25 cellular contexts compared by ENCODE assay signal in genomic region chr5:95043648-95044047, GRCh38.
"Had no signal": no experiment of that assay in that cellular context is flagged by ENCODE, and none has a peak within 500 bp of the region (broad histone marks: within the 10 kb centered on the region; RNA-seq: fewer than 3 reads in every experiment).

No MANE protein-coding gene starts in this region.

- H3K4me1 ChIP-seq: prostate gland, right atrium auricular region, testis had no signal

- H3K27ac ChIP-seq: coronary artery, esophagus squamous epithelium, heart right ventricle, lower lobe of right lung, prostate gland, right atrium auricular region, stomach, testis, tibial nerve, upper lobe of left lung had no signal

- ATAC-seq: effector memory CD8-positive, alpha-beta T cell; naive thymus-derived CD8-positive, alpha-beta T cell; stimulated activated effector memory CD8-positive, alpha-beta T cell treated with anti-CD3 and anti-CD28 coated beads, Interleukin-12 subunit alpha, Interleukin-12 subunit beta, amount 100 ng/mL, for 72 hours had no signal

- DNase-seq: effector memory CD8-positive, alpha-beta T cell; erythroblast; esophagus squamous epithelium; foreskin melanocyte; glutamatergic neuron; heart right ventricle; hippocampal formation; left cardiac atrium; left ventricle myocardium superior; lower lobe of right lung; naive thymus-derived CD8-positive, alpha-beta T cell; nephron progenitor cell; stimulated activated CD4-positive, alpha-beta T cell treated with anti-CD3 and anti-CD28 coated beads, Interleukin-12 subunit alpha, Interleukin-12 subunit beta, amount 100 ng/mL, for 4 hours; stimulated activated CD4-positive, alpha-beta T cell treated with anti-CD3 and anti-CD28 coated beads, Interleukin-1b, Interleukin-23, amount 100 ng/mL, for 48 hours; stimulated activated CD4-positive, alpha-beta T cell treated with anti-CD3 and anti-CD28 coated beads, Interleukin-4, amount 100 ng/mL, for 24 hours; stimulated activated naive CD4-positive, alpha-beta T cell treated with Interleukin-2 at 50 U/mL for 16 hours; stomach; testis had no signal

- H3K27me3 ChIP-seq: esophagus squamous epithelium, heart right ventricle, right atrium auricular region, stomach, testis, tibial nerve, upper lobe of left lung had no signal

- H3K4me3 ChIP-seq: coronary artery, esophagus squamous epithelium, heart right ventricle, lower lobe of right lung, prostate gland, right atrium auricular region, smooth muscle cell, stomach, testis, tibial nerve, upper lobe of left lung had no signal

- H3K9me3 ChIP-seq: lower lobe of right lung, prostate gland, testis, upper lobe of left lung had no signal

- H3K36me3 ChIP-seq: esophagus squamous epithelium, heart right ventricle, lower lobe of right lung, prostate gland, right atrium auricular region, stomach, tibial nerve, upper lobe of left lung had no signal
